Comparison of ENCODE assay signal across 17 cellular contexts in the genomic region with DNA sequence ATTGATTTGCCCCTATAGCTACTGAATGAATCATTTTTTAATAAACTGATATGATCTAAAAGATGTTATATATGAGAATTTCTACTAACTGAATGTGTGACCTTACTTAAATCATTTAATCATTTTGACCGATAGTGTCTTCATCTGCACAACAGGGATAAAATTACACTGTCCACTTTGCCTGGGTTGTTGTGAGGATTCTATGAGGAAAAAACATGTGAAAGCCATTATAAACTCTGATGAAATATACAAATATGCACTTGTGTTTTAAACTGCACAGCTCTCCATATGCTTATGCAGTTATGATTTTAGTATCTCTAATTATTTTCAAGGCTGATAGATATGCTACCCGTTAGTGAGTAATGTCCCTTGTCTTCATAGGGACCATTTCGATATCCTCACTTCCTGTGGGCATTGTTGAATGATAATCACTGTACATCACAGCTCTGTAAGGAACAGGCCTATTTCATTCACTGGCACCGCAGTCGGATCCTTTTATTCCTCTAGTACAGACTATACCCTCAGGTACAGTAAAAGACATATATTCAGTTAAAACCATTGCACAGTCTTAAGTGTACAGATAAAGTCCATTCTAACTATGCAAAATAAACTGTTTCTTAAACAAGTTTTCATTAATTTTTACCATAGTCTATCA.
DNase-seq lines count a peak whose midpoint lies in the region; ATAC-seq, FAIRE-seq and TF ChIP-seq lines count a peak whose summit lies in the region.
"Had no signal": no experiment of that assay in that cellular context is flagged by ENCODE, and none has a peak within 500 bp of the region (broad histone marks: within the 10 kb centered on the region; RNA-seq: fewer than 3 reads in every experiment).

No MANE protein-coding gene starts in this region.

- TF ChIP-seq CTCF in adrenal gland (IDR thresholded peaks at IDR 0.05), result no peak
- TF ChIP-seq CTCF in fibroblast of villous mesenchyme (IDR thresholded peaks at IDR 0.05; ENCODE audit: insufficient read depth, low read depth, low read length), result no peak
- TF ChIP-seq CTCF in PC-9 (conservative IDR thresholded peaks at IDR 0.05), result no peak

- H3K4me2 ChIP-seq in PC-9, result no peak overlapping the region

- no peaks in the 10 kb centered on the region for H3K36me3 ChIP-seq in adrenal gland (replicated peaks in 1 of 2)
- no peaks in the 10 kb centered on the region for H3K36me3 ChIP-seq in skeletal muscle tissue (ENCODE audit: control insufficient read depth in 3 of 3, insufficient read depth in 3 of 3, low read length in 3 of 3)
- H3K36me3 ChIP-seq in PC-9 (ENCODE audit: low read depth), result no peaks in the 10 kb centered on the region

- peak overlapping the region in 1 of 4 donors; percentile 7 for H3K4me3 ChIP-seq in adrenal gland
- H3K4me3 ChIP-seq in fibroblast of villous mesenchyme (ENCODE audit: low read depth, low read length), result no peak overlapping the region
- no peak overlapping the region for H3K4me3 ChIP-seq in skeletal muscle tissue (ENCODE audit: low read length in 3 of 3)
- H3K4me3 ChIP-seq in PC-9, result no peak overlapping the region

- H3K27ac ChIP-seq in adrenal gland (peak overlapping the region in 4 of 5 donors; percentile 37 to 59 (median 39)), skeletal muscle tissue (ENCODE audit: low read depth, low read length) (peak overlapping the region; percentile 9), PC-9 (no peak overlapping the region)
- H3K27ac ChIP-seq: C4-2B had no signal

- DNase-seq in H54 (ENCODE audit: insufficient read length, low spot score) (no peak), adrenal gland (no peak), fibroblast of villous mesenchyme (ENCODE audit: low read depth) (peak; percentile 49), putamen (ENCODE audit: low spot score) (no peak), GF-D8 (lab: John Stamatoyannopoulos, UW) (no peak), PC-9 (no peak)
- DNase-seq: activated CD4-positive, alpha-beta T cell treated with anti-CD3 and anti-CD28 coated beads, Interleukin-2, amount 10 ng/mL, durations not matched to agents 7 days and 5 days; activated naive CD8-positive, alpha-beta T cell treated with anti-CD3 and anti-CD28 coated beads for 36 hours; activated T-cell treated with anti-CD3 and anti-CD28 coated beads, Interleukin-2, amount 50 U/mL, for 1 hour; central memory CD4-positive, alpha-beta T cell; DMS79 treated with DMSO at 0.1 percent for 48 hours; NCI-H2029 treated with DMSO at 0.1 percent for 48 hours; NCI-H526 treated with DMSO at 0.1 percent for 48 hours; RPMI8226 had no signal

- no peaks in the 10 kb centered on the region for H3K79me2 ChIP-seq in PC-9 (ENCODE audit: low read depth)

- H3K4me1 ChIP-seq in adrenal gland (replicated peaks in 1 of 2) (peaks cover 0 to 18% of the 10 kb centered on the region in 2 donors), skeletal muscle tissue (ENCODE audit: control insufficient read depth in 3 of 3, insufficient read depth in 3 of 3, low read length in 3 of 3) (peaks cover 0 to 6% (median 0%) of the 10 kb centered on the region in 3 donors), PC-9 (replicated peaks; ENCODE audit: insufficient read depth) (no peaks in the 10 kb centered on the region)

- peaks cover 0 to 2% (median 0%) of the 10 kb centered on the region in 3 donors for H3K9me3 ChIP-seq in adrenal gland (replicated peaks in 1 of 3)
- no peaks in the 10 kb centered on the region for H3K9me3 ChIP-seq in skeletal muscle tissue (ENCODE audit: control insufficient read depth in 3 of 3, low read length in 3 of 3)
- H3K9me3 ChIP-seq in PC-9 (ENCODE audit: insufficient read depth, low read depth), result no peaks in the 10 kb centered on the region; the same call in 1 of the 2 replicates

- H4K20me1 ChIP-seq in PC-9 (ENCODE audit: insufficient read depth), result no peaks in the 10 kb centered on the region

- 54 to 61% (median 58%) methylated on average over 5 of the region's 5 CpGs for WGBS in adrenal gland, 4 donors

- TF ChIP-seq POLR2A in H54 (IDR thresholded peaks at IDR 0.05; ENCODE audit: low read depth, low read length) (no peak), adrenal gland (IDR thresholded peaks at IDR 0.05) (no peak)

- intact Hi-C loops in adrenal gland (cut with DNase I) (no loop called here), PC-9 (cut with micrococcal nuclease; ENCODE audit: unreplicated experiment) (no loop called here)

- peak; percentile 89 for FAIRE-seq in H54 (lab: Jason Lieb, UNC)

- CTCF ChIA-PET in PC-9 (lab: Charles Lee), result no interaction called here

- POLR2A ChIA-PET in PC-9 (lab: Charles Lee; ENCODE audit: unreplicated experiment), result no interaction called here

- H3F3A ChIP-seq in PC-9 (ENCODE audit: insufficient read depth, low read depth), result no peaks in the 10 kb centered on the region

- H3K27me3 ChIP-seq in adrenal gland (no peaks in the 10 kb centered on the region), skeletal muscle tissue (ENCODE audit: control insufficient read depth in 3 of 3, insufficient read depth in 3 of 3, low read length in 3 of 3) (no peaks in the 10 kb centered on the region), PC-9 (ENCODE audit: insufficient read depth, low read depth) (no peaks in the 10 kb centered on the region)

- BruUV-seq in PC-9 (replicated peaks; lab: Mats Ljungman, UMichigan), result no TSS peak

- no peak overlapping the region for H2AFZ ChIP-seq in PC-9

- no peaks in the 10 kb centered on the region for H3K9me2 ChIP-seq in PC-9 (ENCODE audit: insufficient read depth)

- ATAC-seq in HG03159 (IDR thresholded peaks at IDR 0.05; ENCODE audit: unreplicated experiment), result no peak

- H3K9ac ChIP-seq in skeletal muscle tissue (ENCODE audit: low read depth in 1 of 3, low read length in 3 of 3), result no peak overlapping the region
